In the genomic region with DNA sequence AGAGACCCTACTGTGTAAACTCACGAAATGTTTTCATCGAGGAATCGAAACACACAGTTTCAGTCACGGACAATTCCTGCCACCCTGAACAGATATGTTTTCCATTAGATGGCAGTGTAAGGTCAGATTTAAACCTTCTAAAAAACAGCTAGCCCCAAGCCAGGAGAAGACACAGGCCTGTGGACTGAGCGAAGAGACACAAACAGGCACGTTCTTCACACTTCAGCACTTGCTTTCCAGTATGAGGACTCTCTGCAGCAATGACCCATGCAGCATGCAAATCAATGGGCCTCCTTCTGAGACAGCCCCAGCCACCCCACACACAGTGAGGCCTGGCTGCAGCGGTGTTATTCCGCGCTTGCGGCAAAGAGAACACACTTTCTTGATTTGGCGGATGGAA, we compare ENCODE assay signal across 1 cellular context.
TF ChIP-seq lines count a peak whose summit lies in the region.

No MANE protein-coding gene starts in this region.

TF ChIP-seq in SK-N-SH, 30 proteins besides CTCF, POLR2A, EP300 and RAD21 (continued from another document):
- TF ChIP-seq TEAD4 (IDR thresholded peaks at IDR 0.05; ENCODE audit: borderline replicate concordance, insufficient read depth), result no peak
- TF ChIP-seq, protein P1, sequence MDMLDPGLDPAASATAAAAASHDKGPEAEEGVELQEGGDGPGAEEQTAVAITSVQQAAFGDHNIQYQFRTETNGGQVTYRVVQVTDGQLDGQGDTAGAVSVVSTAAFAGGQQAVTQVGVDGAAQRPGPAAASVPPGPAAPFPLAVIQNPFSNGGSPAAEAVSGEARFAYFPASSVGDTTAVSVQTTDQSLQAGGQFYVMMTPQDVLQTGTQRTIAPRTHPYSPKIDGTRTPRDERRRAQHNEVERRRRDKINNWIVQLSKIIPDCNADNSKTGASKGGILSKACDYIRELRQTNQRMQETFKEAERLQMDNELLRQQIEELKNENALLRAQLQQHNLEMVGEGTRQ (IDR thresholded peaks at IDR 0.05; ENCODE audit: borderline replicate concordance, low read depth, low read length), result no peak
- no peak for TF ChIP-seq FOXJ3 (CRISPR knock-in tag; IDR thresholded peaks at IDR 0.05)
- TF ChIP-seq EZH2phosphoT487 (IDR thresholded peaks at IDR 0.05; ENCODE audit: borderline replicate concordance, low read depth), result no peak
- TF ChIP-seq, protein P2, sequence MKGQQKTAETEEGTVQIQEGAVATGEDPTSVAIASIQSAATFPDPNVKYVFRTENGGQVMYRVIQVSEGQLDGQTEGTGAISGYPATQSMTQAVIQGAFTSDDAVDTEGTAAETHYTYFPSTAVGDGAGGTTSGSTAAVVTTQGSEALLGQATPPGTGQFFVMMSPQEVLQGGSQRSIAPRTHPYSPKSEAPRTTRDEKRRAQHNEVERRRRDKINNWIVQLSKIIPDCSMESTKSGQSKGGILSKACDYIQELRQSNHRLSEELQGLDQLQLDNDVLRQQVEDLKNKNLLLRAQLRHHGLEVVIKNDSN (IDR thresholded peaks at IDR 0.05; ENCODE audit: borderline replicate concordance, low read depth), result no peak
TF ChIP-seq in SK-N-SH: peak in this region for 0.
